Comparison of ENCODE assay signal across 9 cellular contexts in the genomic region with DNA sequence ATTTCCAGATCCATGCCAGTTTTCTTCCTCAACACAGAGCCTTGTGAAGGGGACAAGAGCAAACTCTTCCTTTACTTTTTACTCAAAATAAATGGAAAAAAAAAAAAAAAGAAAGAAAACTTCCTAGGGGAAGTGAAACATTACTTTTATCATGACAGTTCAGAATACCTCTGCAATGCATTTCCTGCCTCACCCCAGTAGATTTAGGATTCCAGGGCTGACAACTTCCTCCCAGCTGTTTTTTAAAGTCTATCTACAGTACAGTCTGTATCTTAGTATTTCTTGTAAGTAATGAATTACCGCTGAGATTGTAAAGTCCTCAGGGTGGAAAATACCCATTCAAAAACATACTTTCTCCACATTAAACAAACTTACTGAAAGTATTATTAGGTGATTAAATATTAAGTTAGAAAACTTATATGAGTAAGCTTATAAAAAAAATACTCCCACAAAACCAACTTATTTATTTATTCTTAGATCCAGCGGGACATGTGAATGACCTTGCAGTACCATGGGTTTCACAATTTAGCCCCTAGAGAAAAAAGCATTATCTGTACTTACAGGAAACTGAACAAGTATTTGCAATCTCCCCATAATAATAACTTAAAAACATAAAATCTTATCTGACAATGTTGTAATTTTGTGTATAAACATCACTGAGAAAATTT.
DNase-seq lines count a peak whose midpoint lies in the region; ATAC-seq and TF ChIP-seq lines count a peak whose summit lies in the region.
"Had no signal": no experiment of that assay in that cellular context is flagged by ENCODE, and none has a peak within 500 bp of the region (broad histone marks: within the 10 kb centered on the region; RNA-seq: fewer than 3 reads in every experiment).

No MANE protein-coding gene starts in this region.

- peak overlapping the region; percentile 99 for H3K27ac ChIP-seq in ACC112 (ENCODE audit: low read depth, low read length)

- DNase-seq in M059J (ENCODE audit: low read depth) (peak; percentile 53), cardiac fibroblast (ENCODE audit: low read depth in 2 of 2) (peak; percentile 87), memory B cell (ENCODE audit: low spot score in 2 of 2) (no peak), NCI-H2196 (lab: John Stamatoyannopoulos, UW; ENCODE audit: unreplicated experiment) (no peak)
- DNase-seq in activated CD8-positive, alpha-beta T cell treated with anti-CD3 and anti-CD28 coated beads, Interleukin-2, amount 10 ng/mL, durations not matched to agents 7 days and 5 days = no peak
- DNase-seq in activated CD4-positive, alpha-beta T cell treated with anti-CD3 and anti-CD28 coated beads for 36 hours = no peak
- DNase-seq: activated CD8-positive, alpha-beta memory T cell treated with anti-CD3 and anti-CD28 coated beads, Interleukin-2, amount 50 U/mL, for 4 hours had no signal

- H3K4me1 ChIP-seq in ACC112 (ENCODE audit: control insufficient read depth, insufficient read depth, low read length, unreplicated experiment) = peaks cover 93% of the 10 kb centered on the region

- H3K27me3 ChIP-seq in ACC112 (ENCODE audit: insufficient read depth, low read length) = no peaks in the 10 kb centered on the region

- H2AFZ ChIP-seq in ACC112 (ENCODE audit: low read length, unreplicated experiment) = no peak overlapping the region

- peaks cover 41% of the 10 kb centered on the region for H3K4me1 Mint-ChIP-seq in memory B cell
- peaks cover 78% of the 10 kb centered on the region for H3K4me1 Mint-ChIP-seq in activated CD8-positive, alpha-beta T cell treated with anti-CD3 and anti-CD28 coated beads, Interleukin-2, amount 10 ng/mL, durations not matched to agents 7 days and 5 days (ENCODE audit: low read depth)
- H3K4me1 Mint-ChIP-seq in activated CD4-positive, alpha-beta T cell treated with anti-CD3 and anti-CD28 coated beads for 36 hours = peaks cover 83% of the 10 kb centered on the region

- CTCF ChIA-PET in activated CD8-positive, alpha-beta T cell treated with anti-CD3 and anti-CD28 coated beads, Interleukin-2, amount 10 ng/mL, durations not matched to agents 7 days and 5 days (lab: Charles Lee) = interaction anchor here (0.6 to 2.3 kb wide), 7 partner anchors 22 to 619 kb away, joined by 3 to 7 read pairs (median 3); no protein-coding TSS in a partner anchor
- CTCF ChIA-PET in activated CD4-positive, alpha-beta T cell treated with anti-CD3 and anti-CD28 coated beads for 36 hours (lab: Charles Lee) = interaction anchor here (0.9 to 1.9 kb wide), 7 partner anchors 10 to 585 kb away, joined by 3 to 4 read pairs (median 3); no protein-coding TSS in a partner anchor

- no peaks in the 10 kb centered on the region for H3K9me3 Mint-ChIP-seq in memory B cell
- no peaks in the 10 kb centered on the region for H3K9me3 Mint-ChIP-seq in activated CD8-positive, alpha-beta T cell treated with anti-CD3 and anti-CD28 coated beads, Interleukin-2, amount 10 ng/mL, durations not matched to agents 7 days and 5 days (ENCODE audit: insufficient read depth)
- no peaks in the 10 kb centered on the region for H3K9me3 Mint-ChIP-seq in activated CD4-positive, alpha-beta T cell treated with anti-CD3 and anti-CD28 coated beads for 36 hours (ENCODE audit: low read depth)

- intact Hi-C loops in activated CD4-positive, alpha-beta T cell treated with anti-CD3 and anti-CD28 coated beads for 36 hours (cut with DNase I, micrococcal nuclease) = no loop called here

- H3K4me3 Mint-ChIP-seq in memory B cell = no peak overlapping the region
- H3K4me3 Mint-ChIP-seq in activated CD8-positive, alpha-beta T cell treated with anti-CD3 and anti-CD28 coated beads, Interleukin-2, amount 10 ng/mL, durations not matched to agents 7 days and 5 days = no peak overlapping the region
- no peak overlapping the region for H3K4me3 Mint-ChIP-seq in activated CD4-positive, alpha-beta T cell treated with anti-CD3 and anti-CD28 coated beads for 36 hours

- H3K79me2 ChIP-seq in ACC112 (ENCODE audit: control insufficient read depth, insufficient read depth, low read length, unreplicated experiment) = peaks cover 90% of the 10 kb centered on the region

- POLR2A ChIA-PET in activated CD8-positive, alpha-beta T cell treated with anti-CD3 and anti-CD28 coated beads, Interleukin-2, amount 10 ng/mL, durations not matched to agents 7 days and 5 days (lab: Charles Lee) = interaction anchor here (1.2 to 1.4 kb wide), 2 partner anchors 15 to 29 kb away, joined by 3 read pairs; no protein-coding TSS in a partner anchor
- POLR2A ChIA-PET in activated CD4-positive, alpha-beta T cell treated with anti-CD3 and anti-CD28 coated beads for 36 hours (lab: Charles Lee) = no interaction called here

- no peak for TF ChIP-seq CTCF in cardiac fibroblast (IDR thresholded peaks at IDR 0.05; ENCODE audit: low read depth, low read length)

- peaks cover 2% of the 10 kb centered on the region for H3K36me3 Mint-ChIP-seq in memory B cell
- H3K36me3 Mint-ChIP-seq in activated CD8-positive, alpha-beta T cell treated with anti-CD3 and anti-CD28 coated beads, Interleukin-2, amount 10 ng/mL, durations not matched to agents 7 days and 5 days (ENCODE audit: low read depth) = peaks cover 25% of the 10 kb centered on the region
- H3K36me3 Mint-ChIP-seq in activated CD4-positive, alpha-beta T cell treated with anti-CD3 and anti-CD28 coated beads for 36 hours (ENCODE audit: low read depth) = no peaks in the 10 kb centered on the region

- H3K27ac Mint-ChIP-seq in memory B cell = no peak overlapping the region
- H3K27ac Mint-ChIP-seq in activated CD8-positive, alpha-beta T cell treated with anti-CD3 and anti-CD28 coated beads, Interleukin-2, amount 10 ng/mL, durations not matched to agents 7 days and 5 days = no peak overlapping the region
- H3K27ac Mint-ChIP-seq in activated CD4-positive, alpha-beta T cell treated with anti-CD3 and anti-CD28 coated beads for 36 hours = no peak overlapping the region

- ATAC-seq in memory B cell (ENCODE audit: low read depth) = peak; percentile 81
- no peak for ATAC-seq in HG02623 (IDR thresholded peaks at IDR 0.05; ENCODE audit: unreplicated experiment)
- no peak for ATAC-seq in activated CD8-positive, alpha-beta T cell treated with anti-CD3 and anti-CD28 coated beads, Interleukin-2, amount 10 ng/mL, durations not matched to agents 7 days and 5 days
- ATAC-seq in activated CD4-positive, alpha-beta T cell treated with anti-CD3 and anti-CD28 coated beads for 36 hours = no peak

- H3K36me3 ChIP-seq in ACC112 (ENCODE audit: insufficient read depth, low read length) = no peaks in the 10 kb centered on the region

- H3K27me3 Mint-ChIP-seq in memory B cell = no peaks in the 10 kb centered on the region
- no peaks in the 10 kb centered on the region for H3K27me3 Mint-ChIP-seq in activated CD8-positive, alpha-beta T cell treated with anti-CD3 and anti-CD28 coated beads, Interleukin-2, amount 10 ng/mL, durations not matched to agents 7 days and 5 days (ENCODE audit: low read depth)
- H3K27me3 Mint-ChIP-seq in activated CD4-positive, alpha-beta T cell treated with anti-CD3 and anti-CD28 coated beads for 36 hours = no peaks in the 10 kb centered on the region

- H3K4me3 ChIP-seq in ACC112 (ENCODE audit: low read depth, low read length) (peak overlapping the region; percentile 38), cardiac fibroblast (replicated peaks in 1 of 2; ENCODE audit: low read depth in 2 of 2, low read length in 2 of 2) (peak overlapping the region in 1 of 2 donors; percentile 16)

Comparison
In these comparisons a context has a peak if more than half of its experiments do, and no peak if none do; other contexts are left out.
1. DNase-seq: peak in M059J (single experiment) and cardiac fibroblast (2 of 2); none in memory B cell (0 of 2), NCI-H2196 (single experiment), activated CD8-positive, alpha-beta T cell treated with anti-CD3 and anti-CD28 coated beads, Interleukin-2, amount 10 ng/mL, durations not matched to agents 7 days and 5 days (single experiment) and activated CD4-positive, alpha-beta T cell treated with anti-CD3 and anti-CD28 coated beads for 36 hours (single experiment).